Comparison of ENCODE assay signal across 8 cellular contexts in the genomic region with DNA sequence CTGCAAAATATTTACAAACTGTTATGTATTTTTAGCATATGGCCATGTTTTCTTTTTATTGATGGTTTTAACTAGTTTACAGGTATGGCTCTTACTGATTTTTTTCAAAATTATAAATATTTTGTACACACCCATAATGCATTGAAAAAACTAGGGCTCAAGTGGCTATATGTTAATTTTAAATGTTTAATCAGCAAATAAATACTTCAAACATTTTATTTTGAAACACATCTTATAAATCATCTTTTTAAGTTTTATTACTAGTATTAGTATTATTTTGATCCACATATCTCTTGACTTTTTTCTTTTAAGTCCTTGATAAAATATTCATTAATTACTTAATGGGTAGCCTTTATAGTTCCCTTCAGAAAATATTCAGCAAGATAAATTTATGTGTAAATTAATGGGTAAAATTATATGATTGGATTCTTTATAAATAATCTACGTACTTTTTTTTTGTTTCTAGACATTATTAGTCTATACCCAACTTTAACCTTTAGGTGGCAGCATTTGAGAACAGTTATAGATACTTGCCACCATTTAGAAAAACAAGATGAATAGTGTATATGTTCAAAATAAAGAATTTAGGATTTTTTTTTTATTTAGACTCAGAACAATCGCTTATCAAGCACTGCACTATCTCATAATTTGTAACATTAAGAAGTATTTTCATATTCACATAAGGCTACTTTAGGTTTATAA.
A peak's percentile ranks its signal among the peaks of the same experiment; 100 is the strongest.
DNase-seq lines count a peak whose midpoint lies in the region; ATAC-seq, FAIRE-seq and TF ChIP-seq lines count a peak whose summit lies in the region.

No MANE protein-coding gene starts in this region.

- H3K4me1 ChIP-seq in mammary epithelial cell (ENCODE audit: insufficient read depth, low read length) (no peaks in the 10 kb centered on the region), lower lobe of right lung (no peaks in the 10 kb centered on the region)

- H3K4me1 Mint-ChIP-seq in MCF 10A (ENCODE audit: insufficient read depth, unreplicated experiment): no peaks in the 10 kb centered on the region
- no peaks in the 10 kb centered on the region for H3K4me1 Mint-ChIP-seq in CD4-positive, alpha-beta T cell (ENCODE audit: low read depth)

- peaks cover 69% of the 10 kb centered on the region for H3K27me3 Mint-ChIP-seq in MCF 10A (ENCODE audit: insufficient read depth, unreplicated experiment)
- no peaks in the 10 kb centered on the region for H3K27me3 Mint-ChIP-seq in CD4-positive, alpha-beta T cell

- H3K36me3 ChIP-seq in mammary epithelial cell (ENCODE audit: insufficient read depth, low read length) (no peaks in the 10 kb centered on the region), lower lobe of right lung (no peaks in the 10 kb centered on the region)

- peak; percentile 22 for DNase-seq in MCF 10A (ENCODE audit: unreplicated experiment)
- DNase-seq in mammary epithelial cell: no peak
- DNase-seq in KBM-7: peak; percentile 48
- no peak for DNase-seq in lower lobe of right lung
- no peak for DNase-seq in CD4-positive, alpha-beta T cell
- DNase-seq in UCSD-AML1 (lab: John Stamatoyannopoulos, UW; ENCODE audit: unreplicated experiment): no peak

- H3K36me3 Mint-ChIP-seq in MCF 10A (ENCODE audit: insufficient read depth, unreplicated experiment): no peaks in the 10 kb centered on the region
- H3K36me3 Mint-ChIP-seq in CD4-positive, alpha-beta T cell (ENCODE audit: low read depth): no peaks in the 10 kb centered on the region

- no peak for TF ChIP-seq POLR2A in GM18505 (IDR thresholded peaks at IDR 0.05; ENCODE audit: borderline replicate concordance, extremely low read depth, insufficient read depth, insufficient read length)

- 3% methylated on average over 2 of the region's 2 CpGs for WGBS in mammary epithelial cell (ENCODE audit: low coverage, missing lambda C conversion rate)

- in situ Hi-C loops in mammary epithelial cell (cut with MboI; ENCODE audit: low sequenced_read_pairs in 2 of 2) (no loop called here), KBM-7 (cut with MboI; ENCODE audit: low pct_unique_long_range_greater_than_20kb, low sequenced_read_pairs) (no loop called here)

- dilution Hi-C loops in mammary epithelial cell (cut with HindIII; ENCODE audit: low sequenced_read_pairs): no loop called here

- TF ChIP-seq CTCF in MCF 10A (IDR thresholded peaks at IDR 0.05; ENCODE audit: unreplicated experiment): peak; percentile 36
- peak in 1 of 2 donors; percentile 50 for TF ChIP-seq CTCF in mammary epithelial cell (conservative IDR thresholded peaks at IDR 0.05 in 1 of 2, IDR thresholded peaks at IDR 0.05 in 1 of 2; ENCODE audit: extremely low read depth in 1 of 2, insufficient read depth in 1 of 2, low read depth in 1 of 2, low read length in 2 of 2)
- peak; percentile 38 for TF ChIP-seq CTCF in lower lobe of right lung (IDR thresholded peaks at IDR 0.05)
- no peak for TF ChIP-seq CTCF in CD4-positive, alpha-beta T cell (IDR thresholded peaks at IDR 0.05)

- no peak overlapping the region for H2AFZ ChIP-seq in mammary epithelial cell (ENCODE audit: low read depth, low read length)

- H3K27me3 ChIP-seq in mammary epithelial cell (ENCODE audit: insufficient read depth, low read length): no peaks in the 10 kb centered on the region
- H3K27me3 ChIP-seq in lower lobe of right lung (ENCODE audit: low read depth): no peaks in the 10 kb centered on the region
- no peaks in the 10 kb centered on the region for H3K27me3 ChIP-seq in CD4-positive, alpha-beta T cell (ENCODE audit: control insufficient read depth, insufficient read depth, low read length)

- H3K79me2 ChIP-seq in mammary epithelial cell (ENCODE audit: insufficient read depth, low read length): no peaks in the 10 kb centered on the region

- CTCF ChIA-PET in MCF 10A (lab: Yijun Ruan, JAX) (no interaction called here), mammary epithelial cell (lab: Charles Lee; ENCODE audit: low non-redundant PET) (no interaction called here)
- CTCF ChIA-PET in CD4-positive, alpha-beta T cell (lab: Charles Lee): no interaction called here

- H3K9ac ChIP-seq in mammary epithelial cell (ENCODE audit: insufficient read depth, low read length): no peak overlapping the region

- POLR2A ChIA-PET in MCF 10A (lab: Yijun Ruan, JAX): no interaction called here
- POLR2A ChIA-PET in CD4-positive, alpha-beta T cell (lab: Charles Lee): no interaction called here

- no peak overlapping the region for H3K4me3 Mint-ChIP-seq in MCF 10A (ENCODE audit: unreplicated experiment)
- H3K4me3 Mint-ChIP-seq in CD4-positive, alpha-beta T cell: no peak overlapping the region

- no peak overlapping the region for H3K4me3 ChIP-seq in mammary epithelial cell (replicated peaks in 1 of 3; ENCODE audit: insufficient read depth in 1 of 3, low read depth in 2 of 3, low read length in 3 of 3)
- no peak overlapping the region for H3K4me3 ChIP-seq in lower lobe of right lung

- intact Hi-C loops in MCF 10A (cut with micrococcal nuclease) (loop anchor here (1.0 to 5.0 kb wide), 4 partner anchors 81 to 1230 kb away; no protein-coding TSS in a partner anchor), mammary epithelial cell (cut with micrococcal nuclease) (loop anchor here (5.0 kb wide), 2 partner anchors 90 to 1230 kb away; no protein-coding TSS in a partner anchor), lower lobe of right lung (cut with DNase I) (no loop called here)
- intact Hi-C loops in CD4-positive, alpha-beta T cell (cut with DNase I, micrococcal nuclease): no loop called here

- peak; percentile 93 for FAIRE-seq in TTC549 (lab: Jason Lieb, UNC)

- H3K9me3 Mint-ChIP-seq in MCF 10A (ENCODE audit: unreplicated experiment): no peaks in the 10 kb centered on the region
- no peaks in the 10 kb centered on the region for H3K9me3 Mint-ChIP-seq in CD4-positive, alpha-beta T cell

- H3K27ac Mint-ChIP-seq in MCF 10A (ENCODE audit: low read depth, unreplicated experiment): no peak overlapping the region
- H3K27ac Mint-ChIP-seq in CD4-positive, alpha-beta T cell: no peak overlapping the region

- no peak overlapping the region for H3K4me2 ChIP-seq in mammary epithelial cell (ENCODE audit: insufficient read depth, low read depth, low read length)

- peak in 1 of 2 donors; percentile 42 for ATAC-seq in lower lobe of right lung
- no peak for ATAC-seq in GM18505 (IDR thresholded peaks at IDR 0.05; ENCODE audit: unreplicated experiment)
- ATAC-seq in CD4-positive, alpha-beta T cell (ENCODE audit: poor library complexity): no peak

- H3K9me3 ChIP-seq in mammary epithelial cell (replicated peaks; ENCODE audit: insufficient read depth, low read length): no peaks in the 10 kb centered on the region
- no peaks in the 10 kb centered on the region for H3K9me3 ChIP-seq in lower lobe of right lung
- H3K9me3 ChIP-seq in CD4-positive, alpha-beta T cell (ENCODE audit: control insufficient read depth, low read length): no peaks in the 10 kb centered on the region

- no peaks in the 10 kb centered on the region for H4K20me1 ChIP-seq in mammary epithelial cell (ENCODE audit: insufficient read depth, low read length)

- no TSS peak for BruUV-seq in MCF 10A (replicated peaks; lab: Mats Ljungman, UMichigan)
- BruUV-seq in mammary epithelial cell (replicated peaks; lab: Mats Ljungman, UMichigan): no TSS peak

- H3K27ac ChIP-seq in mammary epithelial cell (ENCODE audit: insufficient read depth, low read depth, low read length) (no peak overlapping the region), lower lobe of right lung (no peak overlapping the region)
- H3K27ac ChIP-seq in CD4-positive, alpha-beta T cell (ENCODE audit: low read depth, low read length): no peak overlapping the region

Comparison
In these comparisons a context has a peak if more than half of its experiments do, and no peak if none do; other contexts are left out.
1. DNase-seq: peak in MCF 10A (single experiment) and KBM-7 (single experiment); none in mammary epithelial cell (single experiment), lower lobe of right lung (single experiment), CD4-positive, alpha-beta T cell (0 of 10) and UCSD-AML1 (single experiment).
2. intact Hi-C loops: an anchor here in MCF 10A (1.0 to 5.0 kb wide) and mammary epithelial cell (5.0 kb wide); none called in lower lobe of right lung and CD4-positive, alpha-beta T cell.